10 cellular contexts compared by ENCODE assay signal in genomic region chr17:44360826-44361225, GRCh38. TPM values are rescaled to one million over a fixed set of nuclear protein-coding genes. Genes with fewer than 3 reads are reported as not detected.
A peak's percentile ranks its signal among the peaks of the same experiment; 100 is the strongest.
DNase-seq lines count a peak whose midpoint lies in the region; ATAC-seq, FAIRE-seq and TF ChIP-seq lines count a peak whose summit lies in the region.
"Had no signal": no experiment of that assay in that cellular context is flagged by ENCODE, and none has a peak within 500 bp of the region (broad histone marks: within the 10 kb centered on the region; RNA-seq: fewer than 3 reads in every experiment).

No MANE protein-coding gene starts in this region.

- peaks cover 23% of the 10 kb centered on the region for H3K36me3 ChIP-seq in WERI-Rb-1
- H3K36me3 ChIP-seq: lower lobe of right lung had no signal

- H3K9me3 ChIP-seq in WERI-Rb-1 (ENCODE audit: severe bottlenecking): no peaks in the 10 kb centered on the region
- H3K9me3 ChIP-seq: lower lobe of right lung had no signal

- DNase-seq in ELR (ENCODE audit: low read depth) (peak; percentile 43), WERI-Rb-1 (peak; percentile 88), left kidney (ENCODE audit: low read depth, low spot score) (peak; percentile 95), Ammon's horn (ENCODE audit: low spot score) (no peak), frontal cortex (ENCODE audit: low spot score in 2 of 2) (no peak)
- DNase-seq: activated gamma-delta T cell treated with Interleukin-2 at 50 U/mL for 16 hours, KBM-7, lower lobe of right lung had no signal

- peak overlapping the region; percentile 65 for H3K27ac ChIP-seq in WERI-Rb-1
- H3K27ac ChIP-seq: epithelial cell of prostate, lower lobe of right lung had no signal

- ATAC-seq in GM21576 (IDR thresholded peaks at IDR 0.05; ENCODE audit: unreplicated experiment): no peak
- ATAC-seq: lower lobe of right lung had no signal

- TF ChIP-seq CTCF in WERI-Rb-1 (IDR thresholded peaks at IDR 0.05; ENCODE audit: low read depth, low read length): no peak

- no peak for FAIRE-seq in frontal cortex (lab: Jason Lieb, UNC)

- no peak overlapping the region for H3K4me3 ChIP-seq in WERI-Rb-1 (ENCODE audit: low read depth, low read length)
- H3K4me3 ChIP-seq: lower lobe of right lung had no signal

- H3K27me3 ChIP-seq in WERI-Rb-1 (ENCODE audit: insufficient read depth, low read depth, severe bottlenecking): no peaks in the 10 kb centered on the region

RNA-seq across cellular contexts. Expression of gene FAM171A2, which starts 2.8 kb away (rescaled TPM):
- total RNA-seq in frontal cortex: 60.7 TPM

RNA-seq across cellular contexts. Expression of gene GRN, which starts 15.7 kb away (rescaled TPM):
- 44.0 TPM for total RNA-seq in frontal cortex

RNA-seq across cellular contexts. Expression of gene ITGA2B, which starts 28.6 kb away (rescaled TPM):
- 0.82 TPM for total RNA-seq in frontal cortex

RNA-seq across cellular contexts. Expression of gene SLC25A39, which starts 36.2 kb away (rescaled TPM):
- total RNA-seq in frontal cortex: 30.2 TPM

RNA-seq across cellular contexts. Expression of gene RUNDC3A, which starts 52.4 kb away (rescaled TPM):
- total RNA-seq in frontal cortex: 123 TPM

Comparison
In these comparisons a context has a peak if more than half of its experiments do, and no peak if none do; other contexts are left out.
1. DNase-seq: peak in ELR (single experiment), WERI-Rb-1 (single experiment) and left kidney (single experiment); none in Ammon's horn (single experiment) and frontal cortex (0 of 2).